Comparison of ENCODE assay signal across 8 cellular contexts in genomic region chr5:127492854-127493738, GRCh38. TPM values are rescaled to one million over a fixed set of nuclear protein-coding genes. Genes with fewer than 3 reads are reported as not detected.
DNase-seq lines count a peak whose midpoint lies in the region; ATAC-seq, FAIRE-seq and TF ChIP-seq lines count a peak whose summit lies in the region.

No MANE protein-coding gene starts in this region.

- RAD21 ChIA-PET in GM12878 (lab: Charles Lee; ENCODE audit: unreplicated experiment) = interaction anchor here (0.9 to 1.3 kb wide), 5 partner anchors 108 to 1140 kb away, joined by 3 to 6 read pairs (median 3); no protein-coding TSS in a partner anchor

- no peak overlapping the region for H3K4me3 Mint-ChIP-seq in activated CD4-positive, alpha-beta memory T cell treated with anti-CD3 and anti-CD28 coated beads for 36 hours

- no peaks in the 10 kb centered on the region for H3K9me3 Mint-ChIP-seq in activated CD4-positive, alpha-beta memory T cell treated with anti-CD3 and anti-CD28 coated beads for 36 hours

- TF ChIP-seq EP300 in GM12878 (IDR thresholded peaks at IDR 0.05; ENCODE audit: borderline replicate concordance in 1 of 2, control insufficient read depth in 1 of 2, low read depth in 2 of 2, low read length in 2 of 2) = no peak

- H3K9me3 ChIP-seq in GM12878 (replicated peaks; ENCODE audit: control insufficient read depth, insufficient read depth, low read length) = no peaks in the 10 kb centered on the region

- H3K36me3 ChIP-seq in GM12878 (ENCODE audit: control insufficient read depth in 2 of 2, insufficient read depth in 2 of 2, low read length in 1 of 2) = no peaks in the 10 kb centered on the region

- no peak overlapping the region for H3K4me3 ChIP-seq in GM12878

- 43% methylated on average over 3 of the region's 3 CpGs for WGBS in GM12878 (ENCODE audit: insufficient coverage, insufficient replicate concordance, low lambda C conversion rate, missing lambda C conversion rate)

- H3K27me3 Mint-ChIP-seq in activated CD4-positive, alpha-beta memory T cell treated with anti-CD3 and anti-CD28 coated beads for 36 hours = peaks cover 5% of the 10 kb centered on the region

- in situ Hi-C loops in GM12878 (cut with MboI) = loop anchor here (10.0 kb wide), 1 partner anchor 838 kb away; no protein-coding TSS in a partner anchor

- no peak overlapping the region for H3K27ac Mint-ChIP-seq in activated CD4-positive, alpha-beta memory T cell treated with anti-CD3 and anti-CD28 coated beads for 36 hours

- no peak for TF ChIP-seq POLR2A in GM12878 (IDR thresholded peaks at IDR 0.05; ENCODE audit: low read depth, low read length)

- peak; percentile 22; the same call in 1 of the 2 replicates for TF ChIP-seq RAD21 in GM12878 (IDR thresholded peaks at IDR 0.05; ENCODE audit: insufficient read depth, low read depth, low read length)

- H3K27me3 ChIP-seq in GM12878 (replicated peaks in 1 of 2; ENCODE audit: control insufficient read depth in 2 of 2, insufficient read depth in 2 of 2, low read length in 1 of 2) = no peaks in the 10 kb centered on the region

- no peaks in the 10 kb centered on the region for H3K79me2 ChIP-seq in GM12878 (ENCODE audit: control insufficient read depth, insufficient read depth, low read length)

- no peak overlapping the region for H2AFZ ChIP-seq in GM12878 (ENCODE audit: control insufficient read depth, low read depth, low read length)

- BruUV-seq in GM12878 (replicated peaks; lab: Mats Ljungman, UMichigan) = no TSS peak

- no peaks in the 10 kb centered on the region for H3K4me1 Mint-ChIP-seq in activated CD4-positive, alpha-beta memory T cell treated with anti-CD3 and anti-CD28 coated beads for 36 hours (ENCODE audit: low read depth)

- POLR2A ChIA-PET in GM12878 (lab: Charles Lee) = interaction anchor here (0.6 kb wide), 1 partner anchor 481 kb away, joined by 3 read pairs; no protein-coding TSS in a partner anchor
- POLR2A ChIA-PET in activated CD4-positive, alpha-beta memory T cell treated with anti-CD3 and anti-CD28 coated beads for 36 hours (lab: Charles Lee) = no interaction called here

- peak; percentile 57 to 66 (median 64) for TF ChIP-seq CTCF in GM12878 (IDR thresholded peaks at IDR 0.05 in 2 of 3, conservative IDR thresholded peaks at IDR 0.05 in 1 of 3; ENCODE audit: control insufficient read depth in 2 of 3, extremely low read depth in 1 of 3, insufficient read depth in 1 of 3, low read depth in 3 of 3, low read length in 3 of 3)

- SMC1A ChIA-PET in GM12878 (lab: Charles Lee; ENCODE audit: uncharacterized antibody, unreplicated experiment) = interaction anchor here (0.9 to 1.6 kb wide), 11 partner anchors 10 to 836 kb away, joined by 3 to 4 read pairs (median 3); no protein-coding TSS in a partner anchor

- no peak overlapping the region for H3K4me2 ChIP-seq in GM12878 (ENCODE audit: control insufficient read depth, insufficient read depth)

- CTCF ChIA-PET in GM12878 (lab: Yijun Ruan, JAX) = interaction anchor here (0.6 to 2.3 kb wide), 40 partner anchors 9 to 957 kb away, joined by 3 to 11 read pairs (median 3); no protein-coding TSS in a partner anchor
- CTCF ChIA-PET in activated CD4-positive, alpha-beta memory T cell treated with anti-CD3 and anti-CD28 coated beads for 36 hours (lab: Charles Lee) = interaction anchor here (0.6 to 3.1 kb wide), 26 partner anchors 10 to 953 kb away, joined by 3 to 14 read pairs (median 3); partner anchors contain the start of genes C5orf63, MEGF10 and PHAX

- no peaks in the 10 kb centered on the region for H4K20me1 ChIP-seq in GM12878 (ENCODE audit: control insufficient read depth, insufficient read depth)

- ATAC-seq in HG03196 (IDR thresholded peaks at IDR 0.05; ENCODE audit: unreplicated experiment) (peak; percentile 61), GM12878 (peak; percentile 75), left colon (peak; percentile 96)

- DNase-seq in DMS153 treated with DMSO at 0.1 percent for 48 hours (lab: John Stamatoyannopoulos, UW; ENCODE audit: unreplicated experiment) = peak; percentile 52
- peak; percentile 3 for DNase-seq in GM19238 (ENCODE audit: insufficient read length, low spot score)
- DNase-seq in NCI-H446 treated with DMSO at 0.1 percent for 48 hours (lab: John Stamatoyannopoulos, UW) = peak; percentile 37
- DNase-seq in GM12878 (ENCODE audit: low read depth, low spot score) = peak; percentile 26
- DNase-seq in left colon = no peak
- no peak for DNase-seq in stimulated activated CD4-positive, alpha-beta T cell treated with anti-CD3 and anti-CD28 coated beads, Interleukin-15, amount 100 ng/mL, for 24 hours
- no peak for DNase-seq in activated CD4-positive, alpha-beta memory T cell treated with anti-CD3 and anti-CD28 coated beads for 36 hours

- H3K4me1 ChIP-seq in GM12878 (ENCODE audit: control insufficient read depth, insufficient read depth, low read length) = no peaks in the 10 kb centered on the region

- FAIRE-seq in GM12878 (lab: Jason Lieb, UNC) = peak; percentile 23

- no peak overlapping the region for H3K27ac ChIP-seq in GM12878 (ENCODE audit: control insufficient read depth, insufficient read depth)

- intact Hi-C loops in GM12878 (cut with micrococcal nuclease; ENCODE audit: unreplicated experiment) = loop anchor here (1.0 to 10.0 kb wide), 4 partner anchors 203 to 951 kb away; partner anchors contain the start of gene MEGF10
- intact Hi-C loops in left colon (cut with DNase I, micrococcal nuclease) = loop anchor here in 1 of 2 donors (5.0 kb wide), 1 partner anchor 206 kb away; no protein-coding TSS in a partner anchor
- intact Hi-C loops in activated CD4-positive, alpha-beta memory T cell treated with anti-CD3 and anti-CD28 coated beads for 36 hours (cut with micrococcal nuclease) = loop anchor here (1.0 kb wide), 2 partner anchors 203 to 837 kb away; partner anchors contain the start of gene MEGF10

- no peaks in the 10 kb centered on the region for H3K36me3 Mint-ChIP-seq in activated CD4-positive, alpha-beta memory T cell treated with anti-CD3 and anti-CD28 coated beads for 36 hours

- no peak overlapping the region for H3K9ac ChIP-seq in GM12878 (ENCODE audit: control insufficient read depth, insufficient read depth, low read length)

TF ChIP-seq in GM12878, 131 proteins besides CTCF, POLR2A, EP300 and RAD21:
- no peak for TF ChIP-seq FOXM1 (IDR thresholded peaks at IDR 0.05; ENCODE audit: low read depth, low read length)
- no peak for TF ChIP-seq RB1 (IDR thresholded peaks at IDR 0.05; ENCODE audit: borderline replicate concordance)
- TF ChIP-seq ZNF622 (IDR thresholded peaks at IDR 0.05) = no peak
- TF ChIP-seq GABPA (IDR thresholded peaks at IDR 0.05; ENCODE audit: low read depth) = no peak
- no peak for TF ChIP-seq CHD4 (IDR thresholded peaks at IDR 0.05)
- peak; percentile 57 for TF ChIP-seq SKIL (IDR thresholded peaks at IDR 0.05; ENCODE audit: low read depth, poor library complexity, severe bottlenecking)
- peak; percentile 63; the same call in 1 of the 2 replicates for TF ChIP-seq SMARCA5 (IDR thresholded peaks at IDR 0.05)

RNA-seq across cellular contexts. Expression of gene PRRC1, which starts 24.3 kb away (rescaled TPM):
- 80.1 and 94.4 TPM in 2 replicates for total RNA-seq in GM12878 (2013; cell fraction: nucleolus; rRNA removed)
- total RNA-seq in GM12878 (2014; rRNA removed) = 19.0 and 22.9 TPM in 2 replicates
- total RNA-seq in GM12878 (2014; rRNA removed; fragmentation: Illumina TruSeq; extraction: Trizol) = 30.5 and 30.9 TPM in 2 replicates
- 35.0 and 35.8 TPM in 2 replicates for total RNA-seq in GM12878 (2021)
- polyA plus RNA-seq in GM12878 (2011; ENCODE audit: low read depth) = 29.5 TPM
- 50.9 and 54.5 TPM in 2 replicates for polyA plus RNA-seq in GM12878 (2011; rRNA removed)
- polyA plus RNA-seq in GM12878 (2011; cell fraction: cytosol; rRNA removed) = 39.6 and 41.5 TPM in 2 replicates
- polyA plus RNA-seq in GM12878 (2011; cell fraction: nucleus; rRNA removed) = 37.3 and 40.8 TPM in 2 replicates
- 34.0 and 34.6 TPM in 2 replicates for polyA plus RNA-seq in GM12878 (2012)
- polyA plus RNA-seq in GM12878 (2014; fragmentation: Illumina TruSeq; extraction: Trizol) = 34.0 and 35.5 TPM in 2 replicates
- polyA plus RNA-seq in GM12878 (2014; fragmentation: Nextera tagmentation; extraction: Ambion mirVana) = 10 to 100 TPM; 29.7 to 29.8 TPM
- polyA plus RNA-seq in GM12878 (2014; rRNA removed) = 24.6 and 26.6 TPM in 2 replicates
- 10 to 100 TPM; 31.2 to 40.1 TPM for polyA plus RNA-seq in GM12878 (2016; fragmentation: Nextera tagmentation; extraction: Ambion mirVana)
- 96.1 and 108 TPM in 2 replicates for polyA minus RNA-seq in GM12878 (2011; rRNA and poly(A)+ RNA removed)
- polyA minus RNA-seq in GM12878 (2011; cell fraction: cytosol; rRNA and poly(A)+ RNA removed) = 25.1 and 34.3 TPM in 2 replicates
- polyA minus RNA-seq in GM12878 (2011; cell fraction: nucleus; rRNA and poly(A)+ RNA removed) = 33.0 and 49.3 TPM in 2 replicates
- total RNA-seq in left colon = 10 to 100 TPM; 65.4 to 77.7 TPM
- 10 to 100 TPM; 39.4 to 44.0 TPM for total RNA-seq in activated CD4-positive, alpha-beta memory T cell treated with anti-CD3 and anti-CD28 coated beads for 36 hours

Comparison
In these comparisons a context has a peak if more than half of its experiments do, and no peak if none do; other contexts are left out.
1. DNase-seq: peak in DMS153 treated with DMSO at 0.1 percent for 48 hours (single experiment), GM19238 (single experiment), NCI-H446 treated with DMSO at 0.1 percent for 48 hours (single experiment) and GM12878 (single experiment); none in left colon (0 of 2), stimulated activated CD4-positive, alpha-beta T cell treated with anti-CD3 and anti-CD28 coated beads, Interleukin-15, amount 100 ng/mL, for 24 hours (single experiment) and activated CD4-positive, alpha-beta memory T cell treated with anti-CD3 and anti-CD28 coated beads for 36 hours (single experiment).
2. Peak in every context shown above with its lines, with median percentiles within 50 percentile points of each other: ATAC-seq.